ENCODE assay signal across 21 cellular contexts in genomic region chr1:157287462-157287861, GRCh38.
DNase-seq lines count a peak whose midpoint lies in the region; ATAC-seq and TF ChIP-seq lines count a peak whose summit lies in the region.
"Had no signal": no experiment of that assay in that cellular context is flagged by ENCODE, and none has a peak within 500 bp of the region (broad histone marks: within the 10 kb centered on the region; RNA-seq: fewer than 3 reads in every experiment).

No MANE protein-coding gene starts in this region.

- TF ChIP-seq CTCF in coronary artery (IDR thresholded peaks at IDR 0.05) (no peak), endodermal cell (conservative IDR thresholded peaks at IDR 0.05) (no peak), vagina (IDR thresholded peaks at IDR 0.05) (no peak)

- H3K9me3 Mint-ChIP-seq in endodermal cell: no peaks in the 10 kb centered on the region

- ATAC-seq in GM21825 (IDR thresholded peaks at IDR 0.05; ENCODE audit: unreplicated experiment) (no peak), GM18858 (IDR thresholded peaks at IDR 0.05; ENCODE audit: unreplicated experiment) (no peak)

- TF ChIP-seq POLR2A in vagina (IDR thresholded peaks at IDR 0.05): no peak

- H3K4me3 ChIP-seq in coronary artery (no peak overlapping the region), endodermal cell (ENCODE audit: low read length) (no peak overlapping the region), vagina (no peak overlapping the region)
- H3K4me3 ChIP-seq: BLaER1 had no signal

- H3K27me3 Mint-ChIP-seq in endodermal cell (ENCODE audit: insufficient read depth): peaks cover 44% of the 10 kb centered on the region

- H3K27me3 ChIP-seq in endodermal cell (ENCODE audit: control insufficient read depth, insufficient read depth, low read length, poor library complexity, severe bottlenecking): no peaks in the 10 kb centered on the region
- H3K27me3 ChIP-seq in vagina: no peaks in the 10 kb centered on the region
- H3K27me3 ChIP-seq: BLaER1 had no signal

- no peak overlapping the region for H3K27ac ChIP-seq in coronary artery
- H3K27ac ChIP-seq in endodermal cell (ENCODE audit: low read depth, low read length): no peak overlapping the region
- no peak overlapping the region for H3K27ac ChIP-seq in vagina
- H3K27ac ChIP-seq: BLaER1 had no signal

- DNase-seq in coronary artery (ENCODE audit: low spot score) (peak; percentile 54), endodermal cell (peak; percentile 13), islet precursor cell (peak; percentile 28), vagina (ENCODE audit: extremely low spot score in 2 of 2) (peak; percentile 74 to 77), DMS114 treated with DMSO at 0.1 percent for 48 hours (lab: John Stamatoyannopoulos, UW; ENCODE audit: unreplicated experiment) (no peak), T1000 (lab: John Stamatoyannopoulos, UW) (no peak)
- DNase-seq: 8988T; ACHN; BE2C; C1 segment of cervical spinal cord; CD4-positive, alpha-beta memory T cell; CD4-positive, CD25-positive, alpha-beta regulatory T cell; CD8-positive, alpha-beta memory T cell; COR-L47; DMS 273 treated with DMSO at 0.1 percent for 48 hours; DMS79 treated with DMSO at 0.1 percent for 48 hours; GF-D8 had no signal

- H3K9me3 ChIP-seq in endodermal cell (ENCODE audit: control insufficient read depth, low read length) (no peaks in the 10 kb centered on the region), vagina (no peaks in the 10 kb centered on the region)
- H3K9me3 ChIP-seq: BE2C, BLaER1 had no signal

- H3K4me1 ChIP-seq in endodermal cell (ENCODE audit: control insufficient read depth, insufficient read depth, low read length) (no peaks in the 10 kb centered on the region), vagina (no peaks in the 10 kb centered on the region)
- H3K4me1 ChIP-seq: BE2C had no signal

- H3K4me1 Mint-ChIP-seq in endodermal cell: no peaks in the 10 kb centered on the region
- H3K4me1 Mint-ChIP-seq: CD4-positive, alpha-beta memory T cell; CD4-positive, CD25-positive, alpha-beta regulatory T cell; CD8-positive, alpha-beta memory T cell had no signal

- intact Hi-C loops in vagina (cut with DNase I): no loop called here

- H3K36me3 Mint-ChIP-seq in endodermal cell (ENCODE audit: low read depth): no peaks in the 10 kb centered on the region
- H3K36me3 Mint-ChIP-seq: CD14-positive monocyte; CD4-positive, alpha-beta memory T cell; CD4-positive, CD25-positive, alpha-beta regulatory T cell; CD8-positive, alpha-beta memory T cell had no signal

- H3K27ac Mint-ChIP-seq in endodermal cell: no peak overlapping the region
- H3K27ac Mint-ChIP-seq: CD14-positive monocyte; CD4-positive, alpha-beta memory T cell; CD8-positive, alpha-beta memory T cell had no signal

- 84 to 94% methylated on average over 4 to 5 of the region's 5 CpGs for WGBS in endodermal cell (ENCODE audit: insufficient coverage in 1 of 2, insufficient read length in 1 of 2), 2 experiments

- H3K36me3 ChIP-seq in endodermal cell (ENCODE audit: control insufficient read depth, insufficient read depth, low read length) (no peaks in the 10 kb centered on the region), vagina (no peaks in the 10 kb centered on the region)
- H3K36me3 ChIP-seq: BE2C, BLaER1 had no signal

- H3K4me3 Mint-ChIP-seq in endodermal cell: no peak overlapping the region
- H3K4me3 Mint-ChIP-seq: CD14-positive monocyte; CD4-positive, alpha-beta memory T cell; CD4-positive, CD25-positive, alpha-beta regulatory T cell had no signal

- H3K9ac ChIP-seq in endodermal cell (ENCODE audit: extremely low read depth, low read length, poor library complexity, severe bottlenecking): no peak overlapping the region
- H3K9ac ChIP-seq: BLaER1 had no signal

Comparison
In these comparisons a context has a peak if more than half of its experiments do, and no peak if none do; other contexts are left out.
1. DNase-seq: peak in coronary artery (single experiment), endodermal cell (single experiment), islet precursor cell (single experiment) and vagina (2 of 2); none in DMS114 treated with DMSO at 0.1 percent for 48 hours (single experiment) and T1000 (single experiment).